ENCODE assay signal across 1 cellular context in genomic region chr10:82889703-82890102, GRCh38.
A peak's percentile ranks its signal among the peaks of the same experiment; 100 is the strongest.
TF ChIP-seq lines count a peak whose summit lies in the region.

No MANE protein-coding gene starts in this region.

TF ChIP-seq in neural cell, 6 proteins besides CTCF, POLR2A, EP300 and RAD21 (continued from another document):
- TF ChIP-seq EZH2 (IDR thresholded peaks at IDR 0.05; ENCODE audit: borderline replicate concordance, insufficient read depth, low read length, poor library complexity, severe bottlenecking): no peak
- TF ChIP-seq, protein P1, sequence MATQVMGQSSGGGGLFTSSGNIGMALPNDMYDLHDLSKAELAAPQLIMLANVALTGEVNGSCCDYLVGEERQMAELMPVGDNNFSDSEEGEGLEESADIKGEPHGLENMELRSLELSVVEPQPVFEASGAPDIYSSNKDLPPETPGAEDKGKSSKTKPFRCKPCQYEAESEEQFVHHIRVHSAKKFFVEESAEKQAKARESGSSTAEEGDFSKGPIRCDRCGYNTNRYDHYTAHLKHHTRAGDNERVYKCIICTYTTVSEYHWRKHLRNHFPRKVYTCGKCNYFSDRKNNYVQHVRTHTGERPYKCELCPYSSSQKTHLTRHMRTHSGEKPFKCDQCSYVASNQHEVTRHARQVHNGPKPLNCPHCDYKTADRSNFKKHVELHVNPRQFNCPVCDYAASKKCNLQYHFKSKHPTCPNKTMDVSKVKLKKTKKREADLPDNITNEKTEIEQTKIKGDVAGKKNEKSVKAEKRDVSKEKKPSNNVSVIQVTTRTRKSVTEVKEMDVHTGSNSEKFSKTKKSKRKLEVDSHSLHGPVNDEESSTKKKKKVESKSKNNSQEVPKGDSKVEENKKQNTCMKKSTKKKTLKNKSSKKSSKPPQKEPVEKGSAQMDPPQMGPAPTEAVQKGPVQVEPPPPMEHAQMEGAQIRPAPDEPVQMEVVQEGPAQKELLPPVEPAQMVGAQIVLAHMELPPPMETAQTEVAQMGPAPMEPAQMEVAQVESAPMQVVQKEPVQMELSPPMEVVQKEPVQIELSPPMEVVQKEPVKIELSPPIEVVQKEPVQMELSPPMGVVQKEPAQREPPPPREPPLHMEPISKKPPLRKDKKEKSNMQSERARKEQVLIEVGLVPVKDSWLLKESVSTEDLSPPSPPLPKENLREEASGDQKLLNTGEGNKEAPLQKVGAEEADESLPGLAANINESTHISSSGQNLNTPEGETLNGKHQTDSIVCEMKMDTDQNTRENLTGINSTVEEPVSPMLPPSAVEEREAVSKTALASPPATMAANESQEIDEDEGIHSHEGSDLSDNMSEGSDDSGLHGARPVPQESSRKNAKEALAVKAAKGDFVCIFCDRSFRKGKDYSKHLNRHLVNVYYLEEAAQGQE (IDR thresholded peaks at IDR 0.05; ENCODE audit: borderline replicate concordance): peak; percentile 69
- TF ChIP-seq TAF1 (IDR thresholded peaks at IDR 0.05; ENCODE audit: low read depth): no peak
- TF ChIP-seq MXI1 (conservative IDR thresholded peaks at IDR 0.05; ENCODE audit: poor library complexity, severe bottlenecking): peak; percentile 16
